Comparison of ENCODE assay signal across 8 cellular contexts in the genomic region with DNA sequence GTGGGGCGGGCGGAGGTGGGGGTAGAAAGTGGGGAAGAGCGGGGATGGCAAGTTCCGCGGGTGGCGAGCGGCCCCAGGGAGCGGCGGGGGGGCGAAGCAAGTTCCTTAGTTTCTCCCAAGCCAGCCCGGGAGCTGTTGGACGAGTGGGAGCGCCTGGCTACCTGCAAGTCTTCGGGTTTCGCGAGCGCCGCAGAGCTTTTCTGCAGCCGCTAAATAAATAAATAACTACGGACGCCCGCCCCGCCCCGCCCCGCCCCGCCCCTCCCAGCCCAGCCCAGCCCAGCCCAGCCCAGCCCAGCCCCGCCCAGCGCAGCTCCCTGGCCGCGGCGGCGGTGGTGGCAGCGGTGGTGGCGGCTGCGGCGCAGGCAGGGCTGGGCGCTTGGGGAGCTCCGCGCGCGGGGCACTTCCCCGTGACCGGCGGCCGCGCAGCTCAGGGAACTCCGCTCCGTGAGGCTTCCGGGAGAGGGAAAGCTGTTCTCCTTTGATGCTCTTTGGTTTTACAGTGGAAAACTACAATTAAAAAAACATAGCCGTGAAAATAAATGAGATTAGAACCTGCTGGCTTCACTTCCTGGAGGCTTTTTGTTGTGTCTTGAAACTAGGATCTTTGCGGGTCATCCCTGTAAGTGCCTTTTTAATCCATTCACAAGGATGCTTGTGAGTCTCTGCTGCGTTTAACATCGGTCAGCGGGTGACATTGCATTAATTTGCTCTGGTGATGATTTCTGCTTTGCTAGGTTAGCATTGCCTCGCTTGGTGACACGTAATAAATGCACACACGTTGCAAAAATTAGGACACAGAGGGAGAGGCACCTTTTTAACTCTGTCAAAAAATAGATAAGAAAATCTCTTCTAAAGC. TPM values are rescaled to one million over a fixed set of nuclear protein-coding genes. Genes with fewer than 3 reads are reported as not detected.
DNase-seq lines count a peak whose midpoint lies in the region; ATAC-seq and TF ChIP-seq lines count a peak whose summit lies in the region.

A gene (plus strand): TSS at position 438 of the 859 bp plus-strand sequence. CDS start 5,498 bp downstream, outside the sequence.

- POLR2A ChIA-PET in OCI-LY7 (lab: Charles Lee): interaction anchor here (0.6 to 10.6 kb wide), 18 partner anchors 9 to 990 kb away, joined by 3 to 182 read pairs (median 5); no protein-coding TSS in a partner anchor
- POLR2A ChIA-PET in naive thymus-derived CD8-positive, alpha-beta T cell (lab: Charles Lee): interaction anchor here (0.7 to 2.7 kb wide), 5 partner anchors 11 to 50 kb away, joined by 3 to 11 read pairs (median 8); no protein-coding TSS in a partner anchor

- intact Hi-C loops in OCI-LY7 (cut with micrococcal nuclease; ENCODE audit: unreplicated experiment): loop anchor here (2.0 to 5.0 kb wide), 5 partner anchors 21 to 115 kb away; a partner anchor contains a TSS
- intact Hi-C loops in activated T-helper 2 cell treated with anti-CD3 and anti-CD28 coated beads, Interferon-gamma antibody, Interleukin-2, Interleukin-4, amounts not matched to agents 10 μg/mL and 5 μg/mL and 100 μg/mL, durations not matched to agents 14 hours and 24 hours and 36 hours (cut with micrococcal nuclease): loop anchor here (1.0 to 10.0 kb wide), 4 partner anchors 8 to 117 kb away; a partner anchor contains a TSS

- H3K27ac Mint-ChIP-seq in activated T-helper 2 cell treated with anti-CD3 and anti-CD28 coated beads, Interferon-gamma antibody, Interleukin-2, Interleukin-4, amounts not matched to agents 10 μg/mL and 5 μg/mL and 100 μg/mL, durations not matched to agents 14 hours and 24 hours and 36 hours: peak within 1 kb of the TSS; percentile 76
- H3K27ac Mint-ChIP-seq in naive thymus-derived CD8-positive, alpha-beta T cell: peak within 1 kb of the TSS; percentile 79 to 92 (median 88)
- peak within 1 kb of the TSS; percentile 92 for H3K27ac Mint-ChIP-seq in stimulated activated naive B cell treated with anti-CD40 and anti-IgM and Interleukin-4, amounts not matched to agents 10 μg/mL and 1 μg/mL and 100 μg/mL, for 72 hours

- no peaks in the 10 kb centered on the region for H3K36me3 ChIP-seq in OCI-LY7 (ENCODE audit: insufficient read depth, low read length)

- H3K9me2 ChIP-seq in OCI-LY7 (ENCODE audit: insufficient read depth, low read length): no peaks in the 10 kb centered on the region

- peaks cover 14% of the 10 kb centered on the region for H3K4me1 Mint-ChIP-seq in activated T-helper 2 cell treated with anti-CD3 and anti-CD28 coated beads, Interferon-gamma antibody, Interleukin-2, Interleukin-4, amounts not matched to agents 10 μg/mL and 5 μg/mL and 100 μg/mL, durations not matched to agents 14 hours and 24 hours and 36 hours (ENCODE audit: low read depth)
- peaks cover 11 to 28% (median 24%) of the 10 kb centered on the region in 4 donors for H3K4me1 Mint-ChIP-seq in naive thymus-derived CD8-positive, alpha-beta T cell
- H3K4me1 Mint-ChIP-seq in stimulated activated naive B cell treated with anti-CD40 and anti-IgM and Interleukin-4, amounts not matched to agents 10 μg/mL and 1 μg/mL and 100 μg/mL, for 72 hours: peaks cover 14 to 25% of the 10 kb centered on the region in 2 donors

- H3K36me3 Mint-ChIP-seq in activated T-helper 2 cell treated with anti-CD3 and anti-CD28 coated beads, Interferon-gamma antibody, Interleukin-2, Interleukin-4, amounts not matched to agents 10 μg/mL and 5 μg/mL and 100 μg/mL, durations not matched to agents 14 hours and 24 hours and 36 hours (ENCODE audit: low read depth): no peaks in the 10 kb centered on the region
- H3K36me3 Mint-ChIP-seq in naive thymus-derived CD8-positive, alpha-beta T cell: no peaks in the 10 kb centered on the region
- H3K36me3 Mint-ChIP-seq in stimulated activated naive B cell treated with anti-CD40 and anti-IgM and Interleukin-4, amounts not matched to agents 10 μg/mL and 1 μg/mL and 100 μg/mL, for 72 hours: no peaks in the 10 kb centered on the region

- H3K4me1 ChIP-seq in OCI-LY7 (ENCODE audit: insufficient read depth, low read length, poor library complexity, severe bottlenecking): peaks cover 77% of the 10 kb centered on the region

- H3K9me3 ChIP-seq in OCI-LY7 (ENCODE audit: low read length): no peaks in the 10 kb centered on the region

- H3K27ac ChIP-seq in OCI-LY7 (ENCODE audit: low read depth, low read length, poor library complexity, severe bottlenecking): peak within 1 kb of the TSS; percentile 76

- H3K9me3 Mint-ChIP-seq in activated T-helper 2 cell treated with anti-CD3 and anti-CD28 coated beads, Interferon-gamma antibody, Interleukin-2, Interleukin-4, amounts not matched to agents 10 μg/mL and 5 μg/mL and 100 μg/mL, durations not matched to agents 14 hours and 24 hours and 36 hours: no peaks in the 10 kb centered on the region
- no peaks in the 10 kb centered on the region for H3K9me3 Mint-ChIP-seq in naive thymus-derived CD8-positive, alpha-beta T cell
- H3K9me3 Mint-ChIP-seq in stimulated activated naive B cell treated with anti-CD40 and anti-IgM and Interleukin-4, amounts not matched to agents 10 μg/mL and 1 μg/mL and 100 μg/mL, for 72 hours: no peaks in the 10 kb centered on the region

- ATAC-seq in GM18909 (IDR thresholded peaks at IDR 0.05; ENCODE audit: poor library complexity, unreplicated experiment) (peak; percentile 74), HG03280 (IDR thresholded peaks at IDR 0.05; ENCODE audit: unreplicated experiment) (peak; percentile 75)
- peak; percentile 91 to 94 for ATAC-seq in naive thymus-derived CD8-positive, alpha-beta T cell
- peak; percentile 94 for ATAC-seq in stimulated activated naive B cell treated with anti-CD40 and anti-IgM and Interleukin-4, amounts not matched to agents 10 μg/mL and 1 μg/mL and 100 μg/mL, for 72 hours (replicated peaks)

- no peaks in the 10 kb centered on the region for H3K27me3 Mint-ChIP-seq in activated T-helper 2 cell treated with anti-CD3 and anti-CD28 coated beads, Interferon-gamma antibody, Interleukin-2, Interleukin-4, amounts not matched to agents 10 μg/mL and 5 μg/mL and 100 μg/mL, durations not matched to agents 14 hours and 24 hours and 36 hours (ENCODE audit: low read depth)
- H3K27me3 Mint-ChIP-seq in naive thymus-derived CD8-positive, alpha-beta T cell: no peaks in the 10 kb centered on the region
- no peaks in the 10 kb centered on the region for H3K27me3 Mint-ChIP-seq in stimulated activated naive B cell treated with anti-CD40 and anti-IgM and Interleukin-4, amounts not matched to agents 10 μg/mL and 1 μg/mL and 100 μg/mL, for 72 hours

- H3K79me2 ChIP-seq in OCI-LY7 (ENCODE audit: insufficient read depth, low read depth, low read length): peaks cover 25% of the 10 kb centered on the region

- peak within 1 kb of the TSS; percentile 92 for H3K4me2 ChIP-seq in OCI-LY7 (ENCODE audit: low read length)

- H3K4me3 Mint-ChIP-seq in activated T-helper 2 cell treated with anti-CD3 and anti-CD28 coated beads, Interferon-gamma antibody, Interleukin-2, Interleukin-4, amounts not matched to agents 10 μg/mL and 5 μg/mL and 100 μg/mL, durations not matched to agents 14 hours and 24 hours and 36 hours (ENCODE audit: low read depth): peak within 1 kb of the TSS; percentile 86
- peak within 1 kb of the TSS; percentile 78 to 95 (median 87) for H3K4me3 Mint-ChIP-seq in naive thymus-derived CD8-positive, alpha-beta T cell
- peak within 1 kb of the TSS; percentile 84 to 88 for H3K4me3 Mint-ChIP-seq in stimulated activated naive B cell treated with anti-CD40 and anti-IgM and Interleukin-4, amounts not matched to agents 10 μg/mL and 1 μg/mL and 100 μg/mL, for 72 hours

- H2AFZ ChIP-seq in OCI-LY7 (ENCODE audit: low read length): no peak within 1 kb of the TSS; the same call in 1 of the 2 replicates

- no peaks in the 10 kb centered on the region for H4K20me1 ChIP-seq in OCI-LY7 (ENCODE audit: insufficient read depth, low read length)

- peak within 1 kb of the TSS; percentile 72 for H3K4me3 ChIP-seq in OCI-LY7 (ENCODE audit: low read depth, low read length, poor library complexity, severe bottlenecking)

- BruUV-seq in OCI-LY7 (replicated peaks; lab: Mats Ljungman, UMichigan): TSS peak; percentile 92

- CTCF ChIA-PET in OCI-LY7 (lab: Charles Lee; ENCODE audit: unreplicated experiment): interaction anchor here (1.0 kb wide), 1 partner anchor 47 kb away, joined by 3 read pairs; no protein-coding TSS in a partner anchor

- DNase-seq in Ammon's horn (ENCODE audit: low spot score) (peak; percentile 83), OCI-LY7 (ENCODE audit: low spot score) (peak; percentile 88), fibroblast of peridontal ligament (ENCODE audit: extremely low read depth) (peak; percentile 55)
- peak; percentile 73 for DNase-seq in activated T-helper 2 cell treated with anti-CD3 and anti-CD28 coated beads, Interferon-gamma antibody, Interleukin-2, Interleukin-4, amounts not matched to agents 10 μg/mL and 5 μg/mL and 100 μg/mL, durations not matched to agents 14 hours and 24 hours and 36 hours (ENCODE audit: low spot score)
- DNase-seq in naive thymus-derived CD8-positive, alpha-beta T cell: peak; percentile 49 to 73 (median 66)
- DNase-seq in stimulated activated naive B cell treated with anti-CD40 and anti-IgM and Interleukin-4, amounts not matched to agents 10 μg/mL and 1 μg/mL and 100 μg/mL, for 72 hours: peak; percentile 58

- TF ChIP-seq CTCF in OCI-LY7 (conservative IDR thresholded peaks at IDR 0.05; ENCODE audit: low read length): no peak

RNA-seq across cellular contexts. Expression of the gene that starts here (rescaled TPM):
- 0.15 and 0.22 TPM in 2 replicates for total RNA-seq in OCI-LY7 (2014; rRNA removed; shearing (Covaris generic))
- 1.00 and 1.8 TPM in 2 replicates for total RNA-seq in OCI-LY7 (2022)
- total RNA-seq in activated T-helper 2 cell treated with anti-CD3 and anti-CD28 coated beads, Interferon-gamma antibody, Interleukin-2, Interleukin-4, amounts not matched to agents 10 μg/mL and 5 μg/mL and 100 μg/mL, durations not matched to agents 14 hours and 24 hours and 36 hours: not detected in 2 replicates
- not detected for total RNA-seq in naive thymus-derived CD8-positive, alpha-beta T cell
- polyA plus RNA-seq in naive thymus-derived CD8-positive, alpha-beta T cell: not detected

Comparison
In these comparisons a context has a peak if more than half of its experiments do, and no peak if none do; other contexts are left out.
1. Peak in every context shown above with its lines: DNase-seq, ATAC-seq, H3K4me3 ChIP-seq and H3K27ac ChIP-seq.
2. Peak in DNase-seq in activated T-helper 2 cell treated with anti-CD3 and anti-CD28 coated beads, Interferon-gamma antibody, Interleukin-2, Interleukin-4, amounts not matched to agents 10 μg/mL and 5 μg/mL and 100 μg/mL, durations not matched to agents 14 hours and 24 hours and 36 hours; RNA of the gene not detected or under 1 TPM.
3. Peak in DNase-seq and ATAC-seq in naive thymus-derived CD8-positive, alpha-beta T cell; RNA of the gene not detected or under 1 TPM.